18 cellular contexts compared by ENCODE assay signal in the genomic region with DNA sequence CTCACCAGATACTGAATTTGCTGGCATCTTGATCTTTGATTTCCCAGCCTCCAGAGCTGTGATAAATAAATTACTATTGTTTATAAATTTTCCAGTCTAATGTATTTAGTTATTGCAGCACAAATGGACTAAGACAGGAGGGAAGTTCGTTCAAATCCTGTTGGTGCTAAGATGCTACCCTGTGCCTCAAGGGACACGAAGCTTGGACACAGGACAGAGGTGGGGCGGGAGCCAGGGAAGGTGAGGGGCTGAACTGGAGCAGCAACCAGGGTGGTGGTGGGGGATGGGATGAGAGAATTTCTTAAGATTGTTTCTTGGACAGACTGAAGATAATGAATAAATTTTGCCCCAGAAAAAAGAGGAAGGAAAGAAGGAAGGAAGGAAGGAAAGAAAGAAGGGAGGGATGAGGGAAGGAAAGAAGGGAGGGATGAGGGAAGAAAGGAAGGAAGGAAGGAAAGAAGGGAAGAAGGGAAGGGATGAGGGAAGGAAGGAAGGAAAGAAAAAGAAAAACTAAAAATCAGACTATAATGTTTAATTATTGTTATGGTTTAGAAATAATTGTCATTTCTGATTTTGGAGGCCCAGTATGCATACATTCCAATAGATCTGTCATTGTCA.
DNase-seq lines count a peak whose midpoint lies in the region; ATAC-seq, FAIRE-seq and TF ChIP-seq lines count a peak whose summit lies in the region.
"Had no signal": no experiment of that assay in that cellular context is flagged by ENCODE, and none has a peak within 500 bp of the region (broad histone marks: within the 10 kb centered on the region; RNA-seq: fewer than 3 reads in every experiment).

No MANE protein-coding gene starts in this region.

- H3K36me3 Mint-ChIP-seq in osteocyte (ENCODE audit: unreplicated experiment) = peaks cover 3% of the 10 kb centered on the region

- ATAC-seq in GM12878 (no peak), GM21515 (IDR thresholded peaks at IDR 0.05; ENCODE audit: unreplicated experiment) (no peak), GM18519 (IDR thresholded peaks at IDR 0.05; ENCODE audit: low FRiP score, unreplicated experiment) (no peak)

- TF ChIP-seq RAD21 in GM12878 (IDR thresholded peaks at IDR 0.05; ENCODE audit: insufficient read depth, low read depth, low read length) = no peak

- no peak for TF ChIP-seq POLR2A in GM12878 (IDR thresholded peaks at IDR 0.05; ENCODE audit: low read depth, low read length)
- no peak for TF ChIP-seq POLR2A in sigmoid colon (IDR thresholded peaks at IDR 0.05)

- SMC1A ChIA-PET in GM12878 (lab: Charles Lee; ENCODE audit: uncharacterized antibody, unreplicated experiment) = no interaction called here

- H3K9me3 ChIP-seq in GM12878 (replicated peaks; ENCODE audit: control insufficient read depth, insufficient read depth, low read length) (no peaks in the 10 kb centered on the region), sigmoid colon (peaks cover 0 to 4% (median under 1%) of the 10 kb centered on the region in 4 donors)
- H3K9me3 ChIP-seq: Caco-2, HAP-1 had no signal

- no peak overlapping the region for H3K4me2 ChIP-seq in GM12878 (ENCODE audit: control insufficient read depth, insufficient read depth)
- H3K4me2 ChIP-seq: BLaER1 had no signal

- H3K4me1 Mint-ChIP-seq in osteocyte (ENCODE audit: unreplicated experiment) = peaks cover 11% of the 10 kb centered on the region
- H3K4me1 Mint-ChIP-seq: CD8-positive, alpha-beta memory T cell had no signal

- H3K4me3 ChIP-seq in GM12878 = no peak overlapping the region
- H3K4me3 ChIP-seq in sigmoid colon = no peak overlapping the region
- H3K4me3 ChIP-seq: BLaER1, HAP-1 had no signal

- intact Hi-C loops in GM12878 (cut with micrococcal nuclease; ENCODE audit: unreplicated experiment) (no loop called here), sigmoid colon (cut with DNase I) (no loop called here)

- TF ChIP-seq CTCF in GM12878 (IDR thresholded peaks at IDR 0.05 in 2 of 3, conservative IDR thresholded peaks at IDR 0.05 in 1 of 3; ENCODE audit: control insufficient read depth in 2 of 3, extremely low read depth in 1 of 3, insufficient read depth in 1 of 3, low read depth in 3 of 3, low read length in 3 of 3) = no peak
- TF ChIP-seq CTCF in osteocyte (IDR thresholded peaks at IDR 0.05) = no peak
- no peak for TF ChIP-seq CTCF in sigmoid colon (IDR thresholded peaks at IDR 0.05)

- RAD21 ChIA-PET in GM12878 (lab: Charles Lee; ENCODE audit: unreplicated experiment) = no interaction called here

- peaks cover 21% of the 10 kb centered on the region for H3K9me3 Mint-ChIP-seq in osteocyte (ENCODE audit: unreplicated experiment)

- H3K36me3 ChIP-seq in GM12878 (ENCODE audit: control insufficient read depth in 2 of 2, insufficient read depth in 2 of 2, low read length in 1 of 2) (no peaks in the 10 kb centered on the region), sigmoid colon (no peaks in the 10 kb centered on the region)
- H3K36me3 ChIP-seq: BLaER1, HAP-1 had no signal

- H3K9ac ChIP-seq in GM12878 (ENCODE audit: control insufficient read depth, insufficient read depth, low read length) = no peak overlapping the region
- H3K9ac ChIP-seq: BLaER1 had no signal

- CTCF ChIA-PET in GM12878 (lab: Yijun Ruan, JAX) = interaction anchor here (0.6 kb wide), 1 partner anchor 1849 kb away, joined by 4 read pairs; no protein-coding TSS in a partner anchor

- H3K27me3 ChIP-seq in GM12878 (replicated peaks in 1 of 2; ENCODE audit: control insufficient read depth in 2 of 2, insufficient read depth in 2 of 2, low read length in 1 of 2) (no peaks in the 10 kb centered on the region), sigmoid colon (no peaks in the 10 kb centered on the region)
- H3K27me3 ChIP-seq: BLaER1 had no signal

- H3K79me2 ChIP-seq in GM12878 (ENCODE audit: control insufficient read depth, insufficient read depth, low read length) = no peaks in the 10 kb centered on the region

- no TSS peak for BruUV-seq in GM12878 (replicated peaks; lab: Mats Ljungman, UMichigan)

- peak; percentile 26 for DNase-seq in activated CD8-positive, alpha-beta memory T cell treated with anti-CD3 and anti-CD28 coated beads for 24 hours
- DNase-seq in activated CD8-positive, alpha-beta memory T cell treated with anti-CD3 and anti-CD28 coated beads, Interleukin-2, amount 50 U/mL, for 4 hours = no peak
- no peak for DNase-seq in GM12878 (ENCODE audit: low read depth, low spot score)
- DNase-seq in islet precursor cell = peak; percentile 11
- DNase-seq in osteocyte (ENCODE audit: extremely low spot score, unreplicated experiment) = peak; percentile 60
- DNase-seq in sigmoid colon = no peak
- DNase-seq: AML-193; Caco-2; CD8-positive, alpha-beta memory T cell; DMS53; GF-D8; GOT3; HFFc6 had no signal

- in situ Hi-C loops in GM12878 (cut with MboI) = no loop called here

- H2AFZ ChIP-seq in GM12878 (ENCODE audit: control insufficient read depth, low read depth, low read length) = no peak overlapping the region

- POLR2A ChIA-PET in GM12878 (lab: Charles Lee) = no interaction called here

- H3K4me1 ChIP-seq in GM12878 (ENCODE audit: control insufficient read depth, insufficient read depth, low read length) = no peaks in the 10 kb centered on the region
- no peaks in the 10 kb centered on the region for H3K4me1 ChIP-seq in sigmoid colon
- H3K4me1 ChIP-seq: Caco-2, HAP-1 had no signal

- no peak overlapping the region for H3K27ac ChIP-seq in GM12878 (ENCODE audit: control insufficient read depth, insufficient read depth)
- H3K27ac ChIP-seq in sigmoid colon = no peak overlapping the region
- H3K27ac ChIP-seq: 22Rv1, BLaER1 had no signal

- no peak overlapping the region for H3K4me3 Mint-ChIP-seq in osteocyte (ENCODE audit: unreplicated experiment)
- H3K4me3 Mint-ChIP-seq: CD8-positive, alpha-beta memory T cell; HFFc6 had no signal

- H4K20me1 ChIP-seq in GM12878 (ENCODE audit: control insufficient read depth, insufficient read depth) = no peaks in the 10 kb centered on the region
- H4K20me1 ChIP-seq: BLaER1 had no signal

- no peak for FAIRE-seq in GM12878 (lab: Jason Lieb, UNC)

- no peak overlapping the region for H3K27ac Mint-ChIP-seq in osteocyte (ENCODE audit: unreplicated experiment)
- H3K27ac Mint-ChIP-seq: HFFc6 had no signal

- peaks cover 31% of the 10 kb centered on the region for H3K27me3 Mint-ChIP-seq in osteocyte (ENCODE audit: unreplicated experiment)

- no peak for TF ChIP-seq EP300 in GM12878 (IDR thresholded peaks at IDR 0.05; ENCODE audit: borderline replicate concordance in 1 of 2, control insufficient read depth in 1 of 2, low read depth in 2 of 2, low read length in 2 of 2)
- no peak for TF ChIP-seq EP300 in sigmoid colon (IDR thresholded peaks at IDR 0.05)

- 31% methylated on average over 3 of the region's 3 CpGs for WGBS in GM12878 (ENCODE audit: insufficient coverage, insufficient replicate concordance, low lambda C conversion rate, missing lambda C conversion rate)
- WGBS in sigmoid colon, 2 donors = 87 to 89% methylated on average over 3 of the region's 3 CpGs

TF ChIP-seq in GM12878, 131 proteins besides CTCF, POLR2A, EP300 and RAD21:
- no peak for TF ChIP-seq BMI1 (IDR thresholded peaks at IDR 0.05; ENCODE audit: borderline replicate concordance)
- 0 out of 2 replicates have a peak, but pooled peaks have one; percentile 11 for TF ChIP-seq FOXK2 (IDR thresholded peaks at IDR 0.05)
TF ChIP-seq in GM12878: peak in this region for 1.

Comparison
In these comparisons a context has a peak if more than half of its experiments do, and no peak if none do; other contexts are left out.
1. DNase-seq: peak in activated CD8-positive, alpha-beta memory T cell treated with anti-CD3 and anti-CD28 coated beads for 24 hours (single experiment), islet precursor cell (single experiment) and osteocyte (single experiment); none in activated CD8-positive, alpha-beta memory T cell treated with anti-CD3 and anti-CD28 coated beads, Interleukin-2, amount 50 U/mL, for 4 hours (single experiment), GM12878 (single experiment) and sigmoid colon (single experiment).